Comparison of ENCODE assay signal across 17 cellular contexts in the genomic region with DNA sequence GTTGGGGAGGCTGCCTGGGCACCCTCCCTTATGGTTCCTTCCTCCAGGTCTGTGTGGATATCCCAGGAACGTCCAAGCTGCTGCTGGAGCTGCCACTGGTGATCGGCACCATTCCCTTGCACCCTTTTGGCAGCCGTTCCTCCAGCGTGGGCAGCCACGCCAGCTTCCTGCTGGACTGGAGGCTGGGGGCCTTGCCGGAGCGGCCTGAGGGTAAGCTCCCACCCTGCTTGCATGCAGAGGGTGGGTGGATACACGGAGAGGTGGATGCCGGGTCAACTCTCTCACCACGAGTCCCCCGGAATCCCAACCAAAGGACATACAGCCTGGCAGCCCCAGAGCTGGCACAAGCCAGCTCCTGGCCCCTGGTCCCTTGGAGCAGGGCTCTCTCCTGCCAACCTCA. TPM values are rescaled to one million over a fixed set of nuclear protein-coding genes. Genes with fewer than 3 reads are reported as not detected.
A peak's percentile ranks its signal among the peaks of the same experiment; 100 is the strongest.
DNase-seq lines count a peak whose midpoint lies in the region; ATAC-seq and TF ChIP-seq lines count a peak whose summit lies in the region.
"Had no signal": no experiment of that assay in that cellular context is flagged by ENCODE, and none has a peak within 500 bp of the region (broad histone marks: within the 10 kb centered on the region; RNA-seq: fewer than 3 reads in every experiment).

No MANE protein-coding gene starts in this region.

- DNase-seq in left ventricle myocardium inferior (no peak), Right ventricle myocardium inferior (ENCODE audit: missing footprints) (no peak), coronary artery (ENCODE audit: low spot score) (no peak), gastrocnemius medialis (peak in 1 of 2 donors; percentile 40), upper lobe of right lung (no peak), NCI-H526 (lab: John Stamatoyannopoulos, UW) (no peak), DMS53 (lab: John Stamatoyannopoulos, UW) (no peak)
- DNase-seq: EL, H9, MG63, naive B cell, NCI-H146, NCI-H226, posterior cingulate gyrus, uterus, WERI-Rb-1 had no signal

- H3K36me3 ChIP-seq in left ventricle myocardium inferior (peaks cover 62% of the 10 kb centered on the region), gastrocnemius medialis (peaks cover 7 to 68% of the 10 kb centered on the region in 2 donors), upper lobe of right lung (peaks cover 63% of the 10 kb centered on the region)
- H3K36me3 ChIP-seq: uterus had no signal

- H3K27ac ChIP-seq in left ventricle myocardium inferior (replicated peaks) (peak overlapping the region; percentile 90), coronary artery (peak overlapping the region; percentile 30 to 94), gastrocnemius medialis (peak overlapping the region; percentile 89 to 100 (median 95)), upper lobe of right lung (peak overlapping the region; percentile 89)
- H3K27ac ChIP-seq: WERI-Rb-1 had no signal

- peaks cover 82% of the 10 kb centered on the region for H3K4me1 ChIP-seq in left ventricle myocardium inferior
- H3K4me1 ChIP-seq in gastrocnemius medialis: peaks cover 26 to 36% of the 10 kb centered on the region in 2 donors
- H3K4me1 ChIP-seq in upper lobe of right lung: peaks cover 24% of the 10 kb centered on the region

- no peak for ATAC-seq in Right ventricle myocardium inferior
- ATAC-seq in gastrocnemius medialis: no peak
- ATAC-seq in upper lobe of right lung: no peak
- no peak for ATAC-seq in GM21515 (IDR thresholded peaks at IDR 0.05; ENCODE audit: unreplicated experiment)

- intact Hi-C loops in left ventricle myocardium inferior (cut with micrococcal nuclease): no loop called here
- intact Hi-C loops in Right ventricle myocardium inferior (cut with DNase I): no loop called here
- intact Hi-C loops in gastrocnemius medialis (cut with DNase I; ENCODE audit: low total_unique reads): loop anchor here (2.0 kb wide), 1 partner anchor 543 kb away; no protein-coding TSS in a partner anchor
- intact Hi-C loops in upper lobe of right lung (cut with DNase I): no loop called here

- in situ Hi-C loops in gastrocnemius medialis (cut with MboI; ENCODE audit: low sequenced_read_pairs in 4 of 4): no loop called here

- H3K9me3 ChIP-seq in left ventricle myocardium inferior (replicated peaks) (no peaks in the 10 kb centered on the region), gastrocnemius medialis (no peaks in the 10 kb centered on the region), upper lobe of right lung (no peaks in the 10 kb centered on the region)
- H3K9me3 ChIP-seq: MG63, uterus had no signal

- H3K27me3 ChIP-seq in left ventricle myocardium inferior (ENCODE audit: low read depth) (no peaks in the 10 kb centered on the region), gastrocnemius medialis (no peaks in the 10 kb centered on the region), upper lobe of right lung (no peaks in the 10 kb centered on the region)
- H3K27me3 ChIP-seq: MG63, uterus had no signal

- H3K4me3 ChIP-seq in left ventricle myocardium inferior (peak overlapping the region; percentile 67), coronary artery (peak overlapping the region; percentile 83), gastrocnemius medialis (peak overlapping the region; percentile 74 to 99 (median 83)), upper lobe of right lung (peak overlapping the region; percentile 65)
- H3K4me3 ChIP-seq: MG63, uterus had no signal

- peak in 1 of 2 donors; percentile 31 for TF ChIP-seq POLR2A in gastrocnemius medialis (IDR thresholded peaks at IDR 0.05)

- TF ChIP-seq CTCF in left ventricle myocardium inferior (IDR thresholded peaks at IDR 0.05; ENCODE audit: borderline replicate concordance) (no peak), coronary artery (IDR thresholded peaks at IDR 0.05) (no peak), gastrocnemius medialis (IDR thresholded peaks at IDR 0.05 in 4 of 5, conservative IDR thresholded peaks at IDR 0.05 in 1 of 5) (no peak), upper lobe of right lung (IDR thresholded peaks at IDR 0.05) (no peak)

RNA-seq across cellular contexts. Expression of gene ARRDC2, which starts 2.2 kb away (rescaled TPM):
- total RNA-seq in left ventricle myocardium inferior (16.6 TPM), Right ventricle myocardium inferior (17.4 TPM), gastrocnemius medialis (100 to 1,000 TPM; 476 to 810 (median 543) TPM), upper lobe of right lung (82.7 TPM)

RNA-seq across cellular contexts. Expression of gene KCNN1, which starts 43.2 kb away (rescaled TPM):
- 0.38 TPM for total RNA-seq in left ventricle myocardium inferior
- total RNA-seq in Right ventricle myocardium inferior: not detected
- not detected for total RNA-seq in gastrocnemius medialis
- not detected for total RNA-seq in upper lobe of right lung
